8 cellular contexts compared by ENCODE assay signal in the genomic region with DNA sequence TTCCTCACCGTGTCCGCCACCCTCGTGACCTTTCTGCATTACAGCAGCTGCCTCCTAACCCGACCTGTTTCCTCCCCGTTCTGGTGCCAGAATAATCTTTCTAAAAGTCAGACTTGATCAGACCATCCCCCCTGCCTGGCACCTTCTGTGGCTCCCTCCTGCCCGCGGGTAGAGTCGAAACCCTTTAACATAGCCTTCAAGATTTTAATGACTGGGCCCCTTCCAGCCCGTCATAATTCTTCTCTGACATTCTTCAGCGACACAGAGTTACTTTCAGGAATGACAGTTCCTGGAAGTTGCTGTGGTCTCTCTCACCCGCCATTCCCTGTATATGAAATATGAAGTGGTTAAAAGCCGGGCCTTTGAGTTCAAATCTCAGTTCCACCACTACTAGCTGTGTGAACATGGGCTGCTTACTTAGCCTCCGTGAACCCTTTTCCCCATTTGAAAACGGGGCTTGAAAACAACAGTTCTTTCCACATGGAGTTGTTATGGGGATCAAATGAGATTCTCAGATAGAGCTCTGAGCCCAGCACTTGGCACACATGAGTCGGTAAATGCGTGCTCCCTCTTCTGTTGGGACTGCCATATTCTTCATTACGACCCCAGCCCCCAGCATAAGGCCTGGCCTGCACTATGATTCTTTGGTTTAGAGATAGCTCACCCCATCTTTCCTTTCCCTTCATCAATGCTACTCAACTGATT. TPM values are rescaled to one million over a fixed set of nuclear protein-coding genes. Genes with fewer than 3 reads are reported as not detected.
A peak's percentile ranks its signal among the peaks of the same experiment; 100 is the strongest.
DNase-seq lines count a peak whose midpoint lies in the region; ATAC-seq and TF ChIP-seq lines count a peak whose summit lies in the region.

No MANE protein-coding gene starts in this region.

- peaks cover 0 to 10% of the 10 kb centered on the region in 2 donors for H3K36me3 ChIP-seq in esophagus (ENCODE audit: control insufficient read depth in 2 of 2, insufficient read depth in 2 of 2, low read length in 1 of 2)
- H3K36me3 ChIP-seq in neural progenitor cell, result no peaks in the 10 kb centered on the region

- POLR2A ChIA-PET in AG04449 (lab: Yijun Ruan, JAX), result interaction anchor here (0.7 to 1.6 kb wide), 5 partner anchors 14 to 164 kb away, joined by 3 to 5 read pairs (median 3); a partner anchor contains a TSS

- peaks cover 28% of the 10 kb centered on the region for H3K4me1 Mint-ChIP-seq in T-helper 2 cell treated with Interferon-gamma antibody and Interleukin-4, amounts not matched to agents 5 μg/mL and 100 μg/mL, for 36 hours (ENCODE audit: low read depth)
- peaks cover 11% of the 10 kb centered on the region for H3K4me1 Mint-ChIP-seq in neural progenitor cell

- H3K79me2 ChIP-seq in neural progenitor cell (ENCODE audit: low read depth), result no peaks in the 10 kb centered on the region

- H3K4me3 ChIP-seq in AG04449 (ENCODE audit: low read depth, low read length) (peak overlapping the region; percentile 89), esophagus (ENCODE audit: low read depth in 1 of 2, low read length in 2 of 2) (peak overlapping the region; percentile 75 to 86), neural progenitor cell (peak overlapping the region; percentile 63)

- DNase-seq in AG04449 (ENCODE audit: low read depth, low spot score) (no peak), neural progenitor cell (ENCODE audit: low spot score) (peak; percentile 4), germinal center (ENCODE audit: low spot score) (no peak)
- no peak for DNase-seq in T-helper 2 cell treated with Interferon-gamma antibody and Interleukin-4, amounts not matched to agents 5 μg/mL and 100 μg/mL, for 36 hours (ENCODE audit: low spot score)
- DNase-seq in stimulated activated naive CD4-positive, alpha-beta T cell treated with Interleukin-2 at 50 U/mL for 16 hours (lab: John Stamatoyannopoulos, UW), result no peak

- H3K9ac ChIP-seq in neural progenitor cell, result no peak overlapping the region

- H3K36me3 Mint-ChIP-seq in T-helper 2 cell treated with Interferon-gamma antibody and Interleukin-4, amounts not matched to agents 5 μg/mL and 100 μg/mL, for 36 hours (ENCODE audit: low read depth), result peaks cover 21% of the 10 kb centered on the region
- H3K36me3 Mint-ChIP-seq in neural progenitor cell, result peaks cover 2% of the 10 kb centered on the region

- H3K27ac ChIP-seq in esophagus (ENCODE audit: low read depth in 2 of 2, low read length in 1 of 2) (peak overlapping the region; percentile 98), neural progenitor cell (no peak overlapping the region)

- H3K9me3 Mint-ChIP-seq in T-helper 2 cell treated with Interferon-gamma antibody and Interleukin-4, amounts not matched to agents 5 μg/mL and 100 μg/mL, for 36 hours, result no peaks in the 10 kb centered on the region
- no peaks in the 10 kb centered on the region for H3K9me3 Mint-ChIP-seq in neural progenitor cell

- peak overlapping the region; percentile 91 for H2AFZ ChIP-seq in neural progenitor cell (replicated peaks)

- no peaks in the 10 kb centered on the region for H4K20me1 ChIP-seq in neural progenitor cell (ENCODE audit: low read depth)

- peak overlapping the region; percentile 97 for H3K27ac Mint-ChIP-seq in T-helper 2 cell treated with Interferon-gamma antibody and Interleukin-4, amounts not matched to agents 5 μg/mL and 100 μg/mL, for 36 hours
- peak overlapping the region; percentile 75 for H3K27ac Mint-ChIP-seq in neural progenitor cell

- H3K9me3 ChIP-seq in esophagus (ENCODE audit: control insufficient read depth in 2 of 2, insufficient read depth in 1 of 2, low read depth in 1 of 2, low read length in 1 of 2) (no peaks in the 10 kb centered on the region), neural progenitor cell (ENCODE audit: low read depth) (no peaks in the 10 kb centered on the region)

- H3K27me3 Mint-ChIP-seq in T-helper 2 cell treated with Interferon-gamma antibody and Interleukin-4, amounts not matched to agents 5 μg/mL and 100 μg/mL, for 36 hours (ENCODE audit: low read depth), result no peaks in the 10 kb centered on the region
- H3K27me3 Mint-ChIP-seq in neural progenitor cell (ENCODE audit: insufficient read depth, low read depth), result peaks cover 6% of the 10 kb centered on the region

- peak overlapping the region; percentile 84 for H3K4me2 ChIP-seq in neural progenitor cell

- ATAC-seq in GM21723 (IDR thresholded peaks at IDR 0.05; ENCODE audit: unreplicated experiment), result peak; percentile 1
- no peak for ATAC-seq in HG02981 (IDR thresholded peaks at IDR 0.05; ENCODE audit: unreplicated experiment)

- H3F3A ChIP-seq in neural progenitor cell (ENCODE audit: low read depth), result no peaks in the 10 kb centered on the region

- H3K4me3 Mint-ChIP-seq in T-helper 2 cell treated with Interferon-gamma antibody and Interleukin-4, amounts not matched to agents 5 μg/mL and 100 μg/mL, for 36 hours, result peak overlapping the region; percentile 98
- peak overlapping the region; percentile 97 for H3K4me3 Mint-ChIP-seq in neural progenitor cell

- TF ChIP-seq CTCF in AG04449 (IDR thresholded peaks at IDR 0.05; ENCODE audit: insufficient read depth, low read length, missing control alignments) (no peak), neural progenitor cell (IDR thresholded peaks at IDR 0.05) (no peak)

- CTCF ChIA-PET in AG04449 (lab: Yijun Ruan, JAX), result interaction anchor here (1.0 to 5.6 kb wide), 13 partner anchors 10 to 718 kb away, joined by 3 to 72 read pairs (median 5); a partner anchor contains a TSS

- H3K27me3 ChIP-seq in esophagus (ENCODE audit: control insufficient read depth in 1 of 2, insufficient read depth in 2 of 2, low read length in 2 of 2), result no peaks in the 10 kb centered on the region
- peaks cover 35% of the 10 kb centered on the region for H3K27me3 ChIP-seq in neural progenitor cell

- 4 to 6% methylated on average over 17 of the region's 17 CpGs for WGBS in esophagus, 2 donors

- H3K4me1 ChIP-seq in esophagus (ENCODE audit: control insufficient read depth in 2 of 2, insufficient read depth in 2 of 2, low read length in 1 of 2) (peaks cover 0 to 3% of the 10 kb centered on the region in 2 donors), neural progenitor cell (no peaks in the 10 kb centered on the region)

RNA-seq across cellular contexts. Expression of a gene that starts 0.7 kb away (rescaled TPM):
- 10 to 100 TPM; 48.7 to 54.0 TPM for polyA plus RNA-seq in esophagus
- total RNA-seq in neural progenitor cell (ENCODE audit: low replicate concordance), result 13.0 and 17.0 TPM in 2 replicates
